Comparison of ENCODE assay signal across 1 cellular context in genomic region chr2:195657634-195658540, GRCh38.
A peak's percentile ranks its signal among the peaks of the same experiment; 100 is the strongest.
TF ChIP-seq lines count a peak whose summit lies in the region.

No MANE protein-coding gene starts in this region.

TF ChIP-seq in K562, 482 proteins besides CTCF, POLR2A, EP300 and RAD21 (continued from another document and continues in another):
- TF ChIP-seq MBD1 (CRISPR knock-in tag; IDR thresholded peaks at IDR 0.05) (no peak), HCFC1 (IDR thresholded peaks at IDR 0.05; ENCODE audit: low read depth, low read length) (no peak), E2F3 (CRISPR knock-in tag; IDR thresholded peaks at IDR 0.05) (no peak), NCOA2 (IDR thresholded peaks at IDR 0.05; ENCODE audit: partially characterized antibody in 2 of 2) (no peak), CREB3L1 (IDR thresholded peaks at IDR 0.05; ENCODE audit: borderline replicate concordance, low read depth) (no peak), ZNF324 (CRISPR knock-in tag; IDR thresholded peaks at IDR 0.05) (no peak), ZBTB17 (CRISPR knock-in tag; IDR thresholded peaks at IDR 0.05) (no peak), DIDO1 (tag; IDR thresholded peaks at IDR 0.05; ENCODE audit: low read depth) (no peak), EGR1 (conservative IDR thresholded peaks at IDR 0.05) (peak; percentile 48), U2AF1 (optimal IDR thresholded peaks at IDR 0.05; ENCODE audit: low read depth, low read length) (no peak), ZNF445 (CRISPR knock-in tag; IDR thresholded peaks at IDR 0.05; ENCODE audit: low read depth) (no peak), ZKSCAN1 (IDR thresholded peaks at IDR 0.05; ENCODE audit: low read depth, low read length) (no peak), SMARCA4 (IDR thresholded peaks at IDR 0.05) (no peak), GTF2A2 (tag; IDR thresholded peaks at IDR 0.05) (no peak), ARHGAP35 (IDR thresholded peaks at IDR 0.05; ENCODE audit: partially characterized antibody) (no peak), RBM39 (optimal IDR thresholded peaks at IDR 0.05; ENCODE audit: low read depth, low read length) (peak; percentile 55), ZNF253 (CRISPR knock-in tag; conservative IDR thresholded peaks at IDR 0.05) (no peak), WHSC1 (IDR thresholded peaks at IDR 0.05; ENCODE audit: low read length) (no peak), THRAP3 (IDR thresholded peaks at IDR 0.05; ENCODE audit: borderline replicate concordance) (no peak), TBP (optimal IDR thresholded peaks at IDR 0.05; ENCODE audit: low read depth, low read length) (no peak), FOSL1 (tag; conservative IDR thresholded peaks at IDR 0.05) (no peak), ZNF395 (CRISPR knock-in tag; IDR thresholded peaks at IDR 0.05) (peak; percentile 53; the same call in 1 of the 2 replicates), ZFP30 (CRISPR knock-in tag; IDR thresholded peaks at IDR 0.05; ENCODE audit: borderline replicate concordance) (no peak), NKRF (IDR thresholded peaks at IDR 0.05; ENCODE audit: borderline replicate concordance) (0 out of 2 replicates have a peak, but pooled peaks have one; percentile 38), COPS2 (conservative IDR thresholded peaks at IDR 0.05) (no peak), ZNF143 (CRISPR knock-in tag; IDR thresholded peaks at IDR 0.05) (no peak), SAP30 (IDR thresholded peaks at IDR 0.05; ENCODE audit: borderline replicate concordance, insufficient read depth, low read depth, low read length, poor library complexity, severe bottlenecking) (no peak), CHAMP1 (IDR thresholded peaks at IDR 0.05) (no peak), MITF (IDR thresholded peaks at IDR 0.05) (no peak), RBM22 (IDR thresholded peaks at IDR 0.05; ENCODE audit: low read depth, low read length, poor library complexity, severe bottlenecking) (peak; percentile 74), THAP12 (CRISPR knock-in tag; IDR thresholded peaks at IDR 0.05) (no peak), NFATC3 (IDR thresholded peaks at IDR 0.05) (no peak), RFX1 (IDR thresholded peaks at IDR 0.05) (no peak), EZH2 (IDR thresholded peaks at IDR 0.05; ENCODE audit: borderline replicate concordance, low read depth, low read length) (no peak), KDM5B (IDR thresholded peaks at IDR 0.05; ENCODE audit: insufficient replicate concordance, low read depth, low read length) (no peak), MTF1 (CRISPR knock-in tag; IDR thresholded peaks at IDR 0.05; ENCODE audit: borderline replicate concordance) (no peak), CLOCK (CRISPR knock-in tag; IDR thresholded peaks at IDR 0.05; ENCODE audit: borderline replicate concordance) (no peak), KAT7 (CRISPR knock-in tag; IDR thresholded peaks at IDR 0.05; ENCODE audit: borderline replicate concordance) (0 out of 2 replicates have a peak, but pooled peaks have one; percentile 23), SOX6 (IDR thresholded peaks at IDR 0.05) (no peak), CCAR2 (IDR thresholded peaks at IDR 0.05; ENCODE audit: low read depth, low read length) (no peak), NONO (IDR thresholded peaks at IDR 0.05; ENCODE audit: low read depth in 2 of 2, low read length in 1 of 2) (no peak), ZNF699 (CRISPR knock-in tag; IDR thresholded peaks at IDR 0.05; ENCODE audit: insufficient replicate concordance) (no peak), NCOA4 (IDR thresholded peaks at IDR 0.05; ENCODE audit: partially characterized antibody) (no peak), SFPQ (IDR thresholded peaks at IDR 0.05; ENCODE audit: low read depth, low read length) (no peak), ZNF444 (CRISPR knock-in tag; IDR thresholded peaks at IDR 0.05) (no peak), IRF9 (tag; IDR thresholded peaks at IDR 0.05) (no peak), HNRNPH1 (optimal IDR thresholded peaks at IDR 0.05; ENCODE audit: low read depth, low read length) (no peak)
